Comparison of ENCODE assay signal across 9 cellular contexts in the genomic region with DNA sequence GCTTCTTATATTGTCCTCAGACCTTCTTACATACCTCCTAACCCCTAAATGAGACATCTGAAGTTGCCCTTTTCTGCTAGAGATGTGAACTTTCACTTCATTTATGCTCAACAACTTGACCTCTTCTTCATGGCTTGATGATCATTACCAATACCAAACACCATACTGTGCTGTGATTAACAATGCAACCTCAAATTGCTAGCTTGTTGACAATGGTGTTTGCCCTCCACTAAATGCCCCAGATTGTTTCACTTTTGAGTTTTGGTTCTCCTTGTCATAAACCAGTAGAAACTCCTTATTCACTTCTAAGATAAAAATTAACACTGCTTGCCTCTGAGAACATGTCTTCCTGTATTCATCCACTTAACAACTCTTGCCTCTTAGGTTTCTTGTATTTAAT. TPM values are rescaled to one million over a fixed set of nuclear protein-coding genes. Genes with fewer than 3 reads are reported as not detected.
A peak's percentile ranks its signal among the peaks of the same experiment; 100 is the strongest.
DNase-seq lines count a peak whose midpoint lies in the region; ATAC-seq and TF ChIP-seq lines count a peak whose summit lies in the region.
"Had no signal": no experiment of that assay in that cellular context is flagged by ENCODE, and none has a peak within 500 bp of the region (broad histone marks: within the 10 kb centered on the region; RNA-seq: fewer than 3 reads in every experiment).

No MANE protein-coding gene starts in this region.

- H3K9me3 ChIP-seq in effector memory CD4-positive, alpha-beta T cell (ENCODE audit: control insufficient read depth, low read length), result no peaks in the 10 kb centered on the region

- TF ChIP-seq CTCF in GM06990 (IDR thresholded peaks at IDR 0.05; ENCODE audit: insufficient read depth, low read length, poor library complexity, severe bottlenecking), result no peak
- TF ChIP-seq CTCF in Calu3 (IDR thresholded peaks at IDR 0.05; ENCODE audit: unreplicated experiment), result no peak

- no peak overlapping the region for H3K4me3 Mint-ChIP-seq in activated CD4-positive, alpha-beta memory T cell treated with anti-CD3 and anti-CD28 coated beads for 36 hours
- no peak overlapping the region for H3K4me3 Mint-ChIP-seq in Calu3 (ENCODE audit: low read depth, unreplicated experiment)

- BruUV-seq in Calu3 (replicated peaks; lab: Mats Ljungman, UMichigan), result no TSS peak

- H3K4me3 ChIP-seq in GM06990 (replicated peaks; ENCODE audit: low read depth, low read length), result no peak overlapping the region; the same call in 1 of the 2 replicates
- H3K4me3 ChIP-seq in effector memory CD4-positive, alpha-beta T cell (ENCODE audit: insufficient read depth, low read depth, low read length, poor library complexity, severe bottlenecking), result no peak overlapping the region

- peaks cover 61% of the 10 kb centered on the region for H3K4me1 ChIP-seq in effector memory CD4-positive, alpha-beta T cell (ENCODE audit: control insufficient read depth, insufficient read depth, low read length, poor library complexity, severe bottlenecking)

- H3K4me1 Mint-ChIP-seq in activated CD4-positive, alpha-beta memory T cell treated with anti-CD3 and anti-CD28 coated beads for 36 hours (ENCODE audit: low read depth), result peaks cover 71% of the 10 kb centered on the region
- peaks cover 35% of the 10 kb centered on the region for H3K4me1 Mint-ChIP-seq in Calu3 (ENCODE audit: low read depth, unreplicated experiment)

- POLR2A ChIA-PET in activated CD4-positive, alpha-beta memory T cell treated with anti-CD3 and anti-CD28 coated beads for 36 hours (lab: Charles Lee), result interaction anchor here (1.0 to 4.0 kb wide), 7 partner anchors 12 to 65 kb away, joined by 3 to 35 read pairs (median 8); no protein-coding TSS in a partner anchor

- intact Hi-C loops in activated CD4-positive, alpha-beta memory T cell treated with anti-CD3 and anti-CD28 coated beads for 36 hours (cut with micrococcal nuclease), result loop anchor here (10.0 kb wide), 1 partner anchor 216 kb away; the partner anchor contains the start of gene RAVER2
- intact Hi-C loops in Calu3 (cut with micrococcal nuclease; ENCODE audit: unreplicated experiment), result no loop called here

- ATAC-seq in GM19395 (IDR thresholded peaks at IDR 0.05; ENCODE audit: unreplicated experiment) (peak; percentile 65), HG03039 (IDR thresholded peaks at IDR 0.05; ENCODE audit: unreplicated experiment) (peak; percentile 40)

- H3K27ac Mint-ChIP-seq in activated CD4-positive, alpha-beta memory T cell treated with anti-CD3 and anti-CD28 coated beads for 36 hours, result peak overlapping the region; percentile 72
- H3K27ac Mint-ChIP-seq in Calu3 (ENCODE audit: unreplicated experiment), result no peak overlapping the region

- peaks cover 3% of the 10 kb centered on the region for H3K36me3 Mint-ChIP-seq in activated CD4-positive, alpha-beta memory T cell treated with anti-CD3 and anti-CD28 coated beads for 36 hours
- H3K36me3 Mint-ChIP-seq in Calu3 (ENCODE audit: insufficient read depth, unreplicated experiment), result peaks cover 11% of the 10 kb centered on the region

- DNase-seq in GM06990 (ENCODE audit: extremely low read depth, insufficient read length) (peak; percentile 79), amniotic stem cell (lab: John Stamatoyannopoulos, UW) (no peak), Calu3 (no peak), islet precursor cell (no peak)
- no peak for DNase-seq in activated CD4-positive, alpha-beta memory T cell treated with anti-CD3 and anti-CD28 coated beads for 36 hours
- no peak for DNase-seq in effector memory CD4-positive, alpha-beta T cell
- DNase-seq: DND-41 had no signal

- H3K27me3 Mint-ChIP-seq in activated CD4-positive, alpha-beta memory T cell treated with anti-CD3 and anti-CD28 coated beads for 36 hours, result no peaks in the 10 kb centered on the region
- no peaks in the 10 kb centered on the region for H3K27me3 Mint-ChIP-seq in Calu3 (ENCODE audit: unreplicated experiment)

- no peaks in the 10 kb centered on the region for H3K27me3 ChIP-seq in GM06990 (replicated peaks; ENCODE audit: control insufficient read depth, insufficient read depth, low read length)
- H3K27me3 ChIP-seq in effector memory CD4-positive, alpha-beta T cell (replicated peaks; ENCODE audit: control insufficient read depth, insufficient read depth, low read length, poor library complexity, severe bottlenecking), result no peaks in the 10 kb centered on the region

- H3K27ac ChIP-seq in effector memory CD4-positive, alpha-beta T cell (ENCODE audit: insufficient read depth, low read length, poor library complexity, severe bottlenecking), result no peak overlapping the region

- H3K9me3 Mint-ChIP-seq in activated CD4-positive, alpha-beta memory T cell treated with anti-CD3 and anti-CD28 coated beads for 36 hours, result no peaks in the 10 kb centered on the region
- no peaks in the 10 kb centered on the region for H3K9me3 Mint-ChIP-seq in Calu3 (ENCODE audit: low read depth, unreplicated experiment)

- no peaks in the 10 kb centered on the region for H3K36me3 ChIP-seq in GM06990 (ENCODE audit: control insufficient read depth, insufficient read depth, low read length)
- no peaks in the 10 kb centered on the region for H3K36me3 ChIP-seq in effector memory CD4-positive, alpha-beta T cell (ENCODE audit: control insufficient read depth, insufficient read depth, low read length)

- CTCF ChIA-PET in activated CD4-positive, alpha-beta memory T cell treated with anti-CD3 and anti-CD28 coated beads for 36 hours (lab: Charles Lee), result interaction anchor here (0.6 to 1.8 kb wide), 5 partner anchors 11 to 84 kb away, joined by 3 to 7 read pairs (median 3); no protein-coding TSS in a partner anchor
- CTCF ChIA-PET in Calu3 (lab: Charles Lee), result no interaction called here

RNA-seq across cellular contexts. Expression of gene JAK1, which starts 5.6 kb away (rescaled TPM):
- 100 to 1,000 TPM; 115 to 128 TPM for total RNA-seq in activated CD4-positive, alpha-beta memory T cell treated with anti-CD3 and anti-CD28 coated beads for 36 hours
- 107 and 130 TPM in 2 replicates for total RNA-seq in Calu3 (2022)
